ENCODE assay signal across 18 cellular contexts in genomic region chr17:63452091-63452978, GRCh38.
"Had no signal": no experiment of that assay in that cellular context is flagged by ENCODE, and none has a peak within 500 bp of the region (broad histone marks: within the 10 kb centered on the region; RNA-seq: fewer than 3 reads in every experiment).

No MANE protein-coding gene starts in this region.

- DNase-seq: activated CD4-positive, alpha-beta T cell treated with anti-CD3 and anti-CD28 coated beads for 48 hours; activated CD8-positive, alpha-beta T cell treated with anti-CD3 and anti-CD28 coated beads for 36 hours; activated effector memory CD4-positive, alpha-beta T cell treated with Interleukin-2 at 50 U/mL for 16 hours; activated naive CD4-positive, alpha-beta T cell treated with anti-CD3 and anti-CD28 coated beads, Interleukin-2, amount 50 U/mL, for 16 hours; activated T-cell treated with anti-CD3 and anti-CD28 coated beads, Interleukin-2, amount 50 U/mL, for 4 hours; hypothalamus; kidney; sigmoid colon; stimulated activated CD4-positive, alpha-beta T cell treated with anti-CD3 and anti-CD28 coated beads, Interleukin-12 subunit alpha, Interleukin-12 subunit beta, amount 100 ng/mL, for 4 hours; stimulated activated CD4-positive, alpha-beta T cell treated with anti-CD3 and anti-CD28 coated beads, Interleukin-2, amount 100 ng/mL, for 24 hours; T-helper 2 cell; tibial artery had no signal

- H3K9me3 Mint-ChIP-seq: activated CD8-positive, alpha-beta T cell treated with anti-CD3 and anti-CD28 coated beads for 36 hours; activated T-cell treated with anti-CD3 and anti-CD28 coated beads, Interleukin-2, amount 50 U/mL, for 4 hours; WTC11 had no signal

- FAIRE-seq: colon, endometrium, kidney had no signal

- H3K27ac ChIP-seq: cardiac muscle cell, esophagus muscularis mucosa, sigmoid colon, tibial artery, vagina had no signal

- H3K9me3 ChIP-seq: esophagus muscularis mucosa, sigmoid colon, tibial artery, vagina had no signal

- H3K36me3 ChIP-seq: cardiac muscle cell, esophagus muscularis mucosa, sigmoid colon, tibial artery, vagina had no signal

- H3K4me3 Mint-ChIP-seq: activated CD8-positive, alpha-beta T cell treated with anti-CD3 and anti-CD28 coated beads for 36 hours; activated T-cell treated with anti-CD3 and anti-CD28 coated beads, Interleukin-2, amount 50 U/mL, for 4 hours; WTC11 had no signal

- H3K27me3 ChIP-seq: cardiac muscle cell, sigmoid colon, vagina had no signal

- ATAC-seq: activated CD8-positive, alpha-beta T cell treated with anti-CD3 and anti-CD28 coated beads for 36 hours; activated T-cell treated with anti-CD3 and anti-CD28 coated beads, Interleukin-2, amount 50 U/mL, for 4 hours; WTC11 had no signal

- H3K4me3 ChIP-seq: cardiac muscle cell, esophagus muscularis mucosa, sigmoid colon, tibial artery, vagina had no signal

- H3K27ac Mint-ChIP-seq: activated CD8-positive, alpha-beta T cell treated with anti-CD3 and anti-CD28 coated beads for 36 hours; WTC11 had no signal
